In genomic region chr13:50677687-50678463, GRCh38 we compare ENCODE assay signal across 14 cellular contexts.
DNase-seq lines count a peak whose midpoint lies in the region; ATAC-seq and TF ChIP-seq lines count a peak whose summit lies in the region.
"Had no signal": no experiment of that assay in that cellular context is flagged by ENCODE, and none has a peak within 500 bp of the region (broad histone marks: within the 10 kb centered on the region; RNA-seq: fewer than 3 reads in every experiment).

No MANE protein-coding gene starts in this region.

- H3K27ac ChIP-seq in right cardiac atrium (ENCODE audit: low read length) = no peak overlapping the region
- no peak overlapping the region for H3K27ac ChIP-seq in left ventricle myocardium inferior (replicated peaks)
- no peak overlapping the region for H3K27ac ChIP-seq in uterus
- H3K27ac ChIP-seq: thyroid gland had no signal

- 67% methylated on average over 10 of the region's 10 CpGs for WGBS in right cardiac atrium

- H3K9me3 ChIP-seq in right cardiac atrium (ENCODE audit: control insufficient read depth, low read length) = no peaks in the 10 kb centered on the region
- H3K9me3 ChIP-seq in left ventricle myocardium inferior (replicated peaks) = no peaks in the 10 kb centered on the region
- H3K9me3 ChIP-seq in uterus = no peaks in the 10 kb centered on the region
- H3K9me3 ChIP-seq: breast epithelium, thyroid gland had no signal

- TF ChIP-seq CTCF in left ventricle myocardium inferior (IDR thresholded peaks at IDR 0.05; ENCODE audit: borderline replicate concordance) (no peak), uterus (IDR thresholded peaks at IDR 0.05) (no peak)

- H3K4me1 ChIP-seq in right cardiac atrium (ENCODE audit: control insufficient read depth, insufficient read depth, low read length) (peaks cover 14% of the 10 kb centered on the region), left ventricle myocardium inferior (peaks cover 19% of the 10 kb centered on the region), uterus (no peaks in the 10 kb centered on the region)

- intact Hi-C loops in right cardiac atrium (cut with DNase I) (no loop called here), left ventricle myocardium inferior (cut with micrococcal nuclease) (no loop called here), uterus (cut with DNase I; ENCODE audit: low total_unique reads) (no loop called here)

- H3K36me3 ChIP-seq in left ventricle myocardium inferior (no peaks in the 10 kb centered on the region), uterus (no peaks in the 10 kb centered on the region)
- H3K36me3 ChIP-seq: breast epithelium, thyroid gland had no signal

- ATAC-seq in right cardiac atrium = peak; percentile 41 to 57
- ATAC-seq in HG03025 (IDR thresholded peaks at IDR 0.05; ENCODE audit: low FRiP score, unreplicated experiment) = no peak

- H3K4me3 ChIP-seq in right cardiac atrium (ENCODE audit: low read length) = no peak overlapping the region
- no peak overlapping the region for H3K4me3 ChIP-seq in left ventricle myocardium inferior
- H3K4me3 ChIP-seq in uterus = no peak overlapping the region
- H3K4me3 ChIP-seq: breast epithelium, thyroid gland had no signal

- no peak for TF ChIP-seq POLR2A in uterus (IDR thresholded peaks at IDR 0.05)

- H3K27me3 ChIP-seq in right cardiac atrium (ENCODE audit: control insufficient read depth, insufficient read depth) = no peaks in the 10 kb centered on the region
- no peaks in the 10 kb centered on the region for H3K27me3 ChIP-seq in left ventricle myocardium inferior (ENCODE audit: low read depth)
- no peaks in the 10 kb centered on the region for H3K27me3 ChIP-seq in uterus
- H3K27me3 ChIP-seq: breast epithelium, thyroid gland had no signal

- DNase-seq in right cardiac atrium = peak in 2 of 3 donors; percentile 21 to 53
- no peak for DNase-seq in left ventricle myocardium inferior
- peak in 48 of 56 donors; percentile 5 to 86 (median 46) for DNase-seq in amygdala (lab: John Stamatoyannopoulos, UW)
- peak; percentile 42 for DNase-seq in iris pigment epithelial cell (ENCODE audit: low read depth)
- no peak for DNase-seq in stimulated activated CD4-positive, alpha-beta T cell treated with anti-CD3 and anti-CD28 coated beads, Interleukin-2, amount 100 ng/mL, for 48 hours
- DNase-seq in cerebellum (ENCODE audit: low spot score) = no peak
- DNase-seq in uterus = no peak
- DNase-seq: KBM-7; NCI-H774; stimulated activated CD4-positive, alpha-beta T cell treated with anti-CD3 and anti-CD28 coated beads, Interleukin-2, amount 100 ng/mL, for 24 hours; T-helper 9 cell; thyroid gland had no signal

Comparison
In these comparisons a context has a peak if more than half of its experiments do, and no peak if none do; other contexts are left out.
1. DNase-seq: peak in right cardiac atrium (2 of 3), amygdala (48 of 56) and iris pigment epithelial cell (single experiment); none in left ventricle myocardium inferior (single experiment), stimulated activated CD4-positive, alpha-beta T cell treated with anti-CD3 and anti-CD28 coated beads, Interleukin-2, amount 100 ng/mL, for 48 hours (0 of 2), cerebellum (single experiment) and uterus (0 of 2).